In genomic region chr11:123298488-123299447, GRCh38 we compare ENCODE assay signal across 2 cellular contexts.
TF ChIP-seq lines count a peak whose summit lies in the region.

No MANE protein-coding gene starts in this region.

TF ChIP-seq in GM23338, 12 proteins besides CTCF, POLR2A, EP300 and RAD21:
- TF ChIP-seq REST (IDR thresholded peaks at IDR 0.05; ENCODE audit: unreplicated experiment), result no peak
TF ChIP-seq in GM23338: peak in this region for 0.

TF ChIP-seq in H1, 55 proteins besides CTCF, POLR2A, EP300 and RAD21 (continued from another document):
- TF ChIP-seq CHD7 (IDR thresholded peaks at IDR 0.05; ENCODE audit: insufficient replicate concordance, low read length) (no peak), CHD2 (IDR thresholded peaks at IDR 0.05; ENCODE audit: low read length) (no peak), ATF3 (IDR thresholded peaks at IDR 0.05; ENCODE audit: insufficient read depth, low read depth, low read length) (no peak), ASH2L (IDR thresholded peaks at IDR 0.05; ENCODE audit: low read length) (no peak), GTF2F1 (IDR thresholded peaks at IDR 0.05; ENCODE audit: borderline replicate concordance, low read depth, low read length) (no peak), KDM4A (IDR thresholded peaks at IDR 0.05; ENCODE audit: low read depth, low read length, severe bottlenecking) (no peak), SIX5 (IDR thresholded peaks at IDR 0.05; ENCODE audit: low read depth, low read length) (no peak), POU5F1 (IDR thresholded peaks at IDR 0.05; ENCODE audit: low read depth, low read length) (no peak)
TF ChIP-seq in H1: peak in this region for 0.
